28 cellular contexts compared by ENCODE assay signal in genomic region chr13:110831437-110832204, GRCh38.
"Had no signal": no experiment of that assay in that cellular context is flagged by ENCODE, and none has a peak within 500 bp of the region (broad histone marks: within the 10 kb centered on the region; RNA-seq: fewer than 3 reads in every experiment).

No MANE protein-coding gene starts in this region.

- H3K9me3 Mint-ChIP-seq: activated CD8-positive, alpha-beta T cell treated with anti-CD3 and anti-CD28 coated beads for 36 hours; activated naive CD8-positive, alpha-beta T cell treated with anti-CD3 and anti-CD28 coated beads, Interleukin-2, amount 10 ng/mL, durations not matched to agents 7 days and 5 days; T-cell had no signal

- H3K4me3 Mint-ChIP-seq: activated CD4-positive, alpha-beta T cell treated with anti-CD3 and anti-CD28 coated beads for 36 hours; activated CD8-positive, alpha-beta T cell treated with anti-CD3 and anti-CD28 coated beads for 36 hours; activated naive CD8-positive, alpha-beta T cell treated with anti-CD3 and anti-CD28 coated beads, Interleukin-2, amount 10 ng/mL, durations not matched to agents 7 days and 5 days; T-cell had no signal

- H3K27me3 ChIP-seq: body of pancreas had no signal

- H3K27ac ChIP-seq: adrenal gland, body of pancreas, SK-N-MC, WERI-Rb-1 had no signal

- H3K27ac Mint-ChIP-seq: activated CD4-positive, alpha-beta T cell treated with anti-CD3 and anti-CD28 coated beads for 36 hours; activated CD8-positive, alpha-beta T cell treated with anti-CD3 and anti-CD28 coated beads for 36 hours; activated naive CD8-positive, alpha-beta T cell treated with anti-CD3 and anti-CD28 coated beads, Interleukin-2, amount 10 ng/mL, durations not matched to agents 7 days and 5 days; T-cell had no signal

- H3K4me1 Mint-ChIP-seq: activated CD4-positive, alpha-beta T cell treated with anti-CD3 and anti-CD28 coated beads for 36 hours; activated naive CD8-positive, alpha-beta T cell treated with anti-CD3 and anti-CD28 coated beads, Interleukin-2, amount 10 ng/mL, durations not matched to agents 7 days and 5 days; T-cell had no signal

- DNase-seq: activated CD4-positive, alpha-beta T cell treated with anti-CD3 and anti-CD28 coated beads for 36 hours; activated CD4-positive, alpha-beta T cell treated with anti-CD3 and anti-CD28 coated beads, Interleukin-2, amount 50 U/mL, for 1 hour; activated CD8-positive, alpha-beta memory T cell treated with anti-CD3 and anti-CD28 coated beads, Interleukin-2, amount 50 U/mL, for 4 hours; activated CD8-positive, alpha-beta T cell treated with anti-CD3 and anti-CD28 coated beads for 36 hours; activated naive CD4-positive, alpha-beta T cell treated with anti-CD3 and anti-CD28 coated beads, Interleukin-2, amount 50 U/mL, for 16 hours; activated naive CD8-positive, alpha-beta T cell treated with anti-CD3 and anti-CD28 coated beads, Interleukin-2, amount 10 ng/mL, durations not matched to agents 7 days and 5 days; adrenal gland; anterior cingulate cortex; body of pancreas; Karpas-422; MM.1S; NCI-H1105; NCI-H1436; NCI-H1694 treated with DMSO at 0.1 percent for 48 hours; NCI-H2029 treated with DMSO at 0.1 percent for 48 hours; NCI-H345; NCI-H510A; NCI-H526 treated with DMSO at 0.1 percent for 48 hours; NK-92 treated with Interleukin-12 subunit alpha and Interleukin-12 subunit beta, amount 100 ng/mL, for 24 hours; OCI-M1; RPMI8226; T-cell; T-helper 2 cell; T1000; WERI-Rb-1 had no signal

- H3K9me3 ChIP-seq: adrenal gland, body of pancreas had no signal

- H3K36me3 Mint-ChIP-seq: T-cell had no signal

- H3K36me3 ChIP-seq: adrenal gland, WERI-Rb-1 had no signal

- H3K4me3 ChIP-seq: adrenal gland, body of pancreas, SK-N-MC had no signal

- H3K4me1 ChIP-seq: adrenal gland, body of pancreas had no signal

- ATAC-seq: activated CD4-positive, alpha-beta T cell treated with anti-CD3 and anti-CD28 coated beads for 36 hours; activated CD8-positive, alpha-beta T cell treated with anti-CD3 and anti-CD28 coated beads for 36 hours; body of pancreas; Panc1; Right ventricle myocardium inferior; T-cell had no signal

- H3K27me3 Mint-ChIP-seq: activated CD8-positive, alpha-beta T cell treated with anti-CD3 and anti-CD28 coated beads for 36 hours had no signal
